In the genomic region with DNA sequence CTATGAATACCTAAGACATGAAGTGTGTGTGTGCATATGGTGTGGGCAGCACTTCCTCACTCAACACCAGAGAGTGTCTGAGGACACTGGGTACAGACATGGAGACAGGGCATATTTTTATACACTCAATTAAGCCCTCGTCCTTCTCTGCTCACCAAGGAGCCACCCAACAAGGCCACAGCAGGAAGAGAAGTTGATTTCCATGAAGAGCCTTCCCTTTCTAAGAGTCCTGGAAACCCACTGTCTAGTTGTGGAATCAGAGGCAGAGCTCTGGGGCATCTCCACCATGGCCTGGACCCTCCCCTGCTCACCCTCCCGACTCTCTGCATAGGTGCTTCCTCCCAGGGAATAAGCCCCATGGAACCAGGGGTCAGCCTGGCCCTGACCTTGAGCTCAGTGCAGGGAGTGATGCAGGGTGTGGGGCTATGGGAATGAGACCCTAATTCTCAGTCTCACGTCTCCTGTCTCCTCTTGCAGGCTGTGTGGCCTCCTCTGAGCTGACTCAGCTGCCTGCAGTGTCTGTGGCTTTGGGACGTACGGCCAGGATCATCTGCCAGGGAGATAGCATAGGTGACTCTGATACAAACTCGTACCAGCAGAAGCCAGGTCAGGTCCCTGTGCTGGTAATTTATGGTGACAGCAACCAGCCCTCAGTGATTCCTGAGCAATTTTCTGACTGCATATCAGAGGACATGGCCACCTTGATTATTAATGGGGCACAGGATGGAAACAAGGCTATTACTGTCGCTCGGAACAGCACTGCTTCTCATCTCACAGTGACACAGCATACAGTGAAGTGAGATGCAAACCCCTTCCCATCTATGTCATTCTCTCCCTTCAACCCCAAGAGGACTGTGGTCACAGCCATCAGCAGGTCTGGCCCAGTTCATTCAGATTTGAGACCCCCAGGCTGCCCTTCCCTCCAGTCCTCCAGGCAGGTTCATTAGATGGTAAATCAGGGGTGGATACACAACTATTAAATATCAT, we compare ENCODE assay signal across 1 cellular context.
TF ChIP-seq lines count a peak whose summit lies in the region.

No MANE protein-coding gene starts in this region.

TF ChIP-seq in K562, 482 proteins besides CTCF, POLR2A, EP300 and RAD21 (continued from another document):
- TF ChIP-seq HDGF (IDR thresholded peaks at IDR 0.05): no peak
- TF ChIP-seq DNMT1 (IDR thresholded peaks at IDR 0.05): no peak
- no peak for TF ChIP-seq RBM22 (IDR thresholded peaks at IDR 0.05; ENCODE audit: low read depth, low read length, poor library complexity, severe bottlenecking)
- TF ChIP-seq, protein P1, sequence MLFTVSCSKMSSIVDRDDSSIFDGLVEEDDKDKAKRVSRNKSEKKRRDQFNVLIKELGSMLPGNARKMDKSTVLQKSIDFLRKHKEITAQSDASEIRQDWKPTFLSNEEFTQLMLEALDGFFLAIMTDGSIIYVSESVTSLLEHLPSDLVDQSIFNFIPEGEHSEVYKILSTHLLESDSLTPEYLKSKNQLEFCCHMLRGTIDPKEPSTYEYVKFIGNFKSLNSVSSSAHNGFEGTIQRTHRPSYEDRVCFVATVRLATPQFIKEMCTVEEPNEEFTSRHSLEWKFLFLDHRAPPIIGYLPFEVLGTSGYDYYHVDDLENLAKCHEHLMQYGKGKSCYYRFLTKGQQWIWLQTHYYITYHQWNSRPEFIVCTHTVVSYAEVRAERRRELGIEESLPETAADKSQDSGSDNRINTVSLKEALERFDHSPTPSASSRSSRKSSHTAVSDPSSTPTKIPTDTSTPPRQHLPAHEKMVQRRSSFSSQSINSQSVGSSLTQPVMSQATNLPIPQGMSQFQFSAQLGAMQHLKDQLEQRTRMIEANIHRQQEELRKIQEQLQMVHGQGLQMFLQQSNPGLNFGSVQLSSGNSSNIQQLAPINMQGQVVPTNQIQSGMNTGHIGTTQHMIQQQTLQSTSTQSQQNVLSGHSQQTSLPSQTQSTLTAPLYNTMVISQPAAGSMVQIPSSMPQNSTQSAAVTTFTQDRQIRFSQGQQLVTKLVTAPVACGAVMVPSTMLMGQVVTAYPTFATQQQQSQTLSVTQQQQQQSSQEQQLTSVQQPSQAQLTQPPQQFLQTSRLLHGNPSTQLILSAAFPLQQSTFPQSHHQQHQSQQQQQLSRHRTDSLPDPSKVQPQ (CRISPR knock-in tag; IDR thresholded peaks at IDR 0.05; ENCODE audit: borderline replicate concordance): no peak
- no peak for TF ChIP-seq BRD9 (IDR thresholded peaks at IDR 0.05; ENCODE audit: low read depth, partially characterized antibody)
- no peak for TF ChIP-seq MAFK (IDR thresholded peaks at IDR 0.05; ENCODE audit: low read length)
- no peak for TF ChIP-seq MCM5 (IDR thresholded peaks at IDR 0.05; ENCODE audit: low read depth)
- TF ChIP-seq, protein P2, sequence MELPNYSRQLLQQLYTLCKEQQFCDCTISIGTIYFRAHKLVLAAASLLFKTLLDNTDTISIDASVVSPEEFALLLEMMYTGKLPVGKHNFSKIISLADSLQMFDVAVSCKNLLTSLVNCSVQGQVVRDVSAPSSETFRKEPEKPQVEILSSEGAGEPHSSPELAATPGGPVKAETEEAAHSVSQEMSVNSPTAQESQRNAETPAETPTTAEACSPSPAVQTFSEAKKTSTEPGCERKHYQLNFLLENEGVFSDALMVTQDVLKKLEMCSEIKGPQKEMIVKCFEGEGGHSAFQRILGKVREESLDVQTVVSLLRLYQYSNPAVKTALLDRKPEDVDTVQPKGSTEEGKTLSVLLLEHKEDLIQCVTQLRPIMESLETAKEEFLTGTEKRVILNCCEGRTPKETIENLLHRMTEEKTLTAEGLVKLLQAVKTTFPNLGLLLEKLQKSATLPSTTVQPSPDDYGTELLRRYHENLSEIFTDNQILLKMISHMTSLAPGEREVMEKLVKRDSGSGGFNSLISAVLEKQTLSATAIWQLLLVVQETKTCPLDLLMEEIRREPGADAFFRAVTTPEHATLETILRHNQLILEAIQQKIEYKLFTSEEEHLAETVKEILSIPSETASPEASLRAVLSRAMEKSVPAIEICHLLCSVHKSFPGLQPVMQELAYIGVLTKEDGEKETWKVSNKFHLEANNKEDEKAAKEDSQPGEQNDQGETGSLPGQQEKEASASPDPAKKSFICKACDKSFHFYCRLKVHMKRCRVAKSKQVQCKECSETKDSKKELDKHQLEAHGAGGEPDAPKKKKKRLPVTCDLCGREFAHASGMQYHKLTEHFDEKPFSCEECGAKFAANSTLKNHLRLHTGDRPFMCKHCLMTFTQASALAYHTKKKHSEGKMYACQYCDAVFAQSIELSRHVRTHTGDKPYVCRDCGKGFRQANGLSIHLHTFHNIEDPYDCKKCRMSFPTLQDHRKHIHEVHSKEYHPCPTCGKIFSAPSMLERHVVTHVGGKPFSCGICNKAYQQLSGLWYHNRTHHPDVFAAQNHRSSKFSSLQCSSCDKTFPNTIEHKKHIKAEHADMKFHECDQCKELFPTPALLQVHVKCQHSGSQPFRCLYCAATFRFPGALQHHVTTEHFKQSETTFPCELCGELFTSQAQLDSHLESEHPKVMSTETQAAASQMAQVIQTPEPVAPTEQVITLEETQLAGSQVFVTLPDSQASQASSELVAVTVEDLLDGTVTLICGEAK (IDR thresholded peaks at IDR 0.05): no peak
- TF ChIP-seq, protein P2 (CRISPR knock-in tag; IDR thresholded peaks at IDR 0.05): peak; percentile 52; the same call in 1 of the 2 replicates
- TF ChIP-seq, protein P3, sequence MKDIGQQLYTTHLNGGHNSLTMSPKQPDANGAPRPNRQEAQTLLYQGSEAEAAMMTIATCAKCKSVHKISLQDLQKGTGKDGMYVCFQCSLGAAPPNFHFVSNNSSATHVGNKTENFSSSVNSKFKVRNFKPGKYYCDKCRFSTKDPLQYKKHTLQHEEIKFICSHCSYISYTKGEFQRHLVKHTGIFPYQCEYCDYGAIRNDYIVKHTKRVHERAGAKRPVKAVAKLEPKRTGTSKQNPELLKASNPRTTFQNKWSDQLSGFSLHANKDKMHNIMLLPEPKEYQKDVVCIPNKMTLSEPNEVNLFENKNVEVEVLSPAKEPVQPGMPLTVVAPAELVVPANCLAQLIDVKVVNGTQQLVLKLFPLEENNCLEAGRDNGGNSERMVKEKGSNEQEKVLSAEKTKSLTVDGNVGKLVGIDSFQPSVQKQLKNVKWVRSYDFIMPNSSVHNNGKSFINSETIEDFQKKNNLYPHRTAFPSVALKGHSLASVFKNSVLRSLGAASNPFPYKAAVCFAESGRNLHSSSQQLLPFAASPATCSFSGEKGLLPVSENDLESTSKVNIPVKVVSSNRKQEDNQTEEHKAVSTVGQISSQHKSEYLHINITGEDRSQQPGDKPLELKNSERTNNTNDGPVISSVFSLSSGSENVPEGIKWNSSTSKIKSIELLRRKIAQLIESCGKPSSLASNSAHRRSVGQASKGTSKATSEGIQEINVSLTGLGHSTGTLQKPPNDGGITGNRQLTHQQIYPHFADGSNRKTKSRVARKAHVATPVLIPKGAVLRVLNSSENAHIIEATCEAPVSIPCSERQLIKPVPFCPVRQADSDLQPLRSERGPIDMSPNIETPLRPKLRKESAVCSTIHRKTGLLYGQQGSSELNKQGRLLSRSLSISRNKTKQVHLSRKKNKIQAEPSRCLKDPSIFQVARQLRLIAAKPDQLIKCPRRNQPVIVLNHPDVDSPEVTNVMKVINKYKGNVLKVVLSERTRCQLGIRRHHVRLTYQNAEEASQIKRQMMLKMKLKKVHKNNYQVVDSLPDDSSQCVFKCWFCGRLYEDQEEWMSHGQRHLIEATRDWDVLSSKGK (CRISPR knock-in tag; IDR thresholded peaks at IDR 0.05): no peak
